Comparison of ENCODE assay signal across 21 cellular contexts in genomic region chr10:29620112-29620690, GRCh38. TPM values are rescaled to one million over a fixed set of nuclear protein-coding genes. Genes with fewer than 3 reads are reported as not detected.
DNase-seq lines count a peak whose midpoint lies in the region; ATAC-seq and TF ChIP-seq lines count a peak whose summit lies in the region.
"Had no signal": no experiment of that assay in that cellular context is flagged by ENCODE, and none has a peak within 500 bp of the region (broad histone marks: within the 10 kb centered on the region; RNA-seq: fewer than 3 reads in every experiment).

No MANE protein-coding gene starts in this region.

- no peaks in the 10 kb centered on the region for H3K27me3 ChIP-seq in brain microvascular endothelial cell (replicated peaks)
- H3K27me3 ChIP-seq in muscle layer of duodenum (ENCODE audit: low read depth, low read length): no peaks in the 10 kb centered on the region
- no peaks in the 10 kb centered on the region for H3K27me3 ChIP-seq in thoracic aorta (replicated peaks; ENCODE audit: insufficient read depth)
- H3K27me3 ChIP-seq: body of pancreas had no signal

- peaks cover 0 to 52% of the 10 kb centered on the region in 2 donors for H3K4me1 ChIP-seq in muscle layer of duodenum (ENCODE audit: control insufficient read depth in 1 of 2, insufficient read depth in 2 of 2, low read length in 2 of 2)
- H3K4me1 ChIP-seq in thoracic aorta (ENCODE audit: control insufficient read depth in 1 of 2, low read depth in 2 of 2): peaks cover 55 to 96% of the 10 kb centered on the region in 2 donors

- in situ Hi-C loops in brain microvascular endothelial cell (cut with HindIII; ENCODE audit: low pct_ligation_motif_present, low sequenced_read_pairs): no loop called here

- H3K9me3 ChIP-seq in muscle layer of duodenum (ENCODE audit: control insufficient read depth in 1 of 2, low read length in 2 of 2): no peaks in the 10 kb centered on the region
- H3K9me3 ChIP-seq in thoracic aorta: no peaks in the 10 kb centered on the region
- H3K9me3 ChIP-seq: body of pancreas had no signal

- DNase-seq in NCI-H774 (lab: John Stamatoyannopoulos, UW) (peak; percentile 44), brain microvascular endothelial cell (no peak), thoracic aorta (ENCODE audit: low spot score) (no peak), T-helper 1 cell (no peak), NCI-H1417 treated with DMSO at 0.1 percent for 48 hours (lab: John Stamatoyannopoulos, UW) (no peak), NCI-H1694 (lab: John Stamatoyannopoulos, UW) (no peak)
- DNase-seq: activated CD4-positive, alpha-beta memory T cell treated with anti-CD3 and anti-CD28 coated beads, Interleukin-2, amount 10 ng/mL, durations not matched to agents 7 days and 5 days; activated effector memory CD4-positive, alpha-beta T cell treated with Interleukin-2 at 50 U/mL for 16 hours; body of pancreas; CD8-positive, alpha-beta memory T cell; head of caudate nucleus; midbrain; MM.1S; NCI-H1436 treated with DMSO at 0.1 percent for 48 hours; NCI-H2171 treated with DMSO at 0.1 percent for 48 hours; NCI-H524 treated with DMSO at 0.1 percent for 48 hours; substantia nigra; SW 1271 had no signal

- H3K27ac ChIP-seq in brain microvascular endothelial cell (peak overlapping the region; percentile 38), muscle layer of duodenum (ENCODE audit: low read length) (peak overlapping the region; percentile 68), thoracic aorta (peak overlapping the region; percentile 55 to 67)

- TF ChIP-seq CTCF in brain microvascular endothelial cell (IDR thresholded peaks at IDR 0.05; ENCODE audit: low read depth, low read length, missing control alignments) (no peak), thoracic aorta (IDR thresholded peaks at IDR 0.05) (no peak)

- H3K4me3 ChIP-seq in brain microvascular endothelial cell (ENCODE audit: low read depth, low read length) (no peak overlapping the region), muscle layer of duodenum (ENCODE audit: low read depth in 1 of 2, low read length in 2 of 2) (no peak overlapping the region), thoracic aorta (peak overlapping the region; percentile 12)
- H3K4me3 ChIP-seq: body of pancreas, GM12878 had no signal

- H3K36me3 ChIP-seq in brain microvascular endothelial cell (replicated peaks): no peaks in the 10 kb centered on the region
- H3K36me3 ChIP-seq in muscle layer of duodenum (ENCODE audit: control insufficient read depth in 1 of 2, insufficient read depth in 2 of 2, low read length in 2 of 2): no peaks in the 10 kb centered on the region
- no peaks in the 10 kb centered on the region for H3K36me3 ChIP-seq in thoracic aorta

- no peak for ATAC-seq in thoracic aorta (ENCODE audit: insufficient number of reproducible peaks, low FRiP score, low read depth)
- ATAC-seq: body of pancreas, HCT116 had no signal

RNA-seq across cellular contexts. Expression of gene SVIL, which starts 14.6 kb away (rescaled TPM):
- 100 to 1,000 TPM; 349 to 483 TPM for total RNA-seq in thoracic aorta
